ENCODE assay signal across 1 cellular context in genomic region chr10:26860542-26861325, GRCh38.
TF ChIP-seq lines count a peak whose summit lies in the region.

Gene ABI1 (minus strand): TSS chr10:26860958. CDS start chr10:26860863, 95 bp downstream.

TF ChIP-seq in HepG2, 621 proteins besides CTCF, POLR2A, EP300 and RAD21 (continued from another document and continues in another):
- TF ChIP-seq KIAA2018 (CRISPR knock-in tag; IDR thresholded peaks at IDR 0.05; ENCODE audit: borderline replicate concordance) (no peak), KDM2A (CRISPR knock-in tag; IDR thresholded peaks at IDR 0.05; ENCODE audit: borderline replicate concordance, low read depth) (peak; percentile 72; the same call in 1 of the 2 replicates), TARDBP (CRISPR knock-in tag; IDR thresholded peaks at IDR 0.05) (0 out of 2 replicates have a peak, but pooled peaks have one; percentile 67), BCL3 (CRISPR knock-in tag; IDR thresholded peaks at IDR 0.05) (peak; percentile 75; the same call in 1 of the 2 replicates), HOXA9 (CRISPR knock-in tag; IDR thresholded peaks at IDR 0.05; ENCODE audit: borderline replicate concordance) (peak; percentile 64; the same call in 1 of the 2 replicates), ZNF556 (CRISPR knock-in tag; IDR thresholded peaks at IDR 0.05; ENCODE audit: borderline replicate concordance) (peak; percentile 78; the same call in 1 of the 2 replicates), PHF5A (CRISPR knock-in tag; IDR thresholded peaks at IDR 0.05; ENCODE audit: low read depth, unreplicated experiment) (no peak), SOX6 (IDR thresholded peaks at IDR 0.05) (no peak), SOX6 (CRISPR knock-in tag; IDR thresholded peaks at IDR 0.05) (peak; percentile 65; the same call in 1 of the 2 replicates), ZSCAN5A (CRISPR knock-in tag; IDR thresholded peaks at IDR 0.05; ENCODE audit: borderline replicate concordance) (no peak), THAP8 (CRISPR knock-in tag; IDR thresholded peaks at IDR 0.05; ENCODE audit: borderline replicate concordance) (0 out of 2 replicates have a peak, but pooled peaks have one; percentile 59), ZNF276 (CRISPR knock-in tag; IDR thresholded peaks at IDR 0.05; ENCODE audit: low read depth) (0 out of 2 replicates have a peak, but pooled peaks have one; percentile 41), ZNF746 (CRISPR knock-in tag; IDR thresholded peaks at IDR 0.05) (peak; percentile 85; the same call in 1 of the 2 replicates), POLR2G (IDR thresholded peaks at IDR 0.05; ENCODE audit: low read depth, low read length) (peak; percentile 93), THAP11 (CRISPR knock-in tag; IDR thresholded peaks at IDR 0.05) (peak; percentile 95), HMGXB4 (CRISPR knock-in tag; IDR thresholded peaks at IDR 0.05; ENCODE audit: borderline replicate concordance in 1 of 2, low read depth in 1 of 2) (peak; percentile 57 to 72; a peak in 2 of 4 replicates), HMGXB3 (CRISPR knock-in tag; IDR thresholded peaks at IDR 0.05; ENCODE audit: borderline replicate concordance) (no peak), ZFX (CRISPR knock-in tag; IDR thresholded peaks at IDR 0.05; ENCODE audit: low read depth) (peak; percentile 73; the same call in 1 of the 2 replicates), ZNF296 (CRISPR knock-in tag; conservative IDR thresholded peaks at IDR 0.05) (0 out of 2 replicates have a peak, but pooled peaks have one; percentile 31), GRHL1 (CRISPR knock-in tag; conservative IDR thresholded peaks at IDR 0.05) (no peak), ZNF121 (CRISPR knock-in tag; IDR thresholded peaks at IDR 0.05) (peak; percentile 50; the same call in 1 of the 2 replicates), RFXAP (CRISPR knock-in tag; IDR thresholded peaks at IDR 0.05; ENCODE audit: borderline replicate concordance) (peak; percentile 66), NFYB (CRISPR knock-in tag; IDR thresholded peaks at IDR 0.05) (no peak; the same call in 1 of the 2 replicates), MAZ (IDR thresholded peaks at IDR 0.05; ENCODE audit: borderline replicate concordance, low read depth, low read length) (peak; percentile 96), MAZ (CRISPR knock-in tag; IDR thresholded peaks at IDR 0.05; ENCODE audit: low read depth) (peak; percentile 87), HMGA1 (CRISPR knock-in tag; conservative IDR thresholded peaks at IDR 0.05) (no peak), ZNF775 (CRISPR knock-in tag; IDR thresholded peaks at IDR 0.05; ENCODE audit: borderline replicate concordance) (no peak), ZFY (CRISPR knock-in tag; IDR thresholded peaks at IDR 0.05) (peak; percentile 53; the same call in 1 of the 2 replicates), HOMEZ (CRISPR knock-in tag; IDR thresholded peaks at IDR 0.05; ENCODE audit: low read depth) (peak; percentile 41; the same call in 1 of the 2 replicates), AGO1 (IDR thresholded peaks at IDR 0.05; ENCODE audit: low read depth, low read length, poor library complexity, severe bottlenecking) (peak; percentile 49)
